Comparison of ENCODE assay signal across 19 cellular contexts in genomic region chrX:17621566-17622270, GRCh38.
DNase-seq lines count a peak whose midpoint lies in the region; ATAC-seq and TF ChIP-seq lines count a peak whose summit lies in the region.
"Had no signal": no experiment of that assay in that cellular context is flagged by ENCODE, and none has a peak within 500 bp of the region (broad histone marks: within the 10 kb centered on the region; RNA-seq: fewer than 3 reads in every experiment).

No MANE protein-coding gene starts in this region.

- TF ChIP-seq CTCF in RWPE1 (conservative IDR thresholded peaks at IDR 0.05; ENCODE audit: low read depth) = no peak
- TF ChIP-seq CTCF in CD8-positive, alpha-beta T cell (IDR thresholded peaks at IDR 0.05) = no peak

- H3K27me3 ChIP-seq in CD8-positive, alpha-beta T cell (ENCODE audit: insufficient read depth, low read length) = no peaks in the 10 kb centered on the region

- no peaks in the 10 kb centered on the region for H3K4me1 Mint-ChIP-seq in CD8-positive, alpha-beta T cell (ENCODE audit: low read depth)

- H3K4me3 ChIP-seq in CD8-positive, alpha-beta T cell (ENCODE audit: low read depth, low read length) = no peak overlapping the region

- no peak for ATAC-seq in HG02678 (IDR thresholded peaks at IDR 0.05; ENCODE audit: unreplicated experiment)
- ATAC-seq in GM19395 (IDR thresholded peaks at IDR 0.05; ENCODE audit: unreplicated experiment) = no peak
- no peak for ATAC-seq in CD8-positive, alpha-beta T cell
- ATAC-seq: HepG2 had no signal

- intact Hi-C loops in CD8-positive, alpha-beta T cell (cut with DNase I, micrococcal nuclease) = no loop called here

- H3K4me3 Mint-ChIP-seq in CD8-positive, alpha-beta T cell = no peak overlapping the region
- H3K4me3 Mint-ChIP-seq: T-helper 1 cell treated with Interleukin-12 subunit alpha and Interleukin-12 subunit beta and Interleukin-4 antibody, amounts not matched to agents 30 μg/mL and 1 μg/mL, for 36 hours had no signal

- CTCF ChIA-PET in RWPE1 (lab: Yijun Ruan, JAX) = no interaction called here
- CTCF ChIA-PET in CD8-positive, alpha-beta T cell (lab: Charles Lee) = no interaction called here

- H3K36me3 Mint-ChIP-seq in CD8-positive, alpha-beta T cell = no peaks in the 10 kb centered on the region

- no peak overlapping the region for H3K27ac ChIP-seq in RWPE1
- H3K27ac ChIP-seq in CD8-positive, alpha-beta T cell (ENCODE audit: low read depth, low read length) = no peak overlapping the region

- no peaks in the 10 kb centered on the region for H3K27me3 Mint-ChIP-seq in CD8-positive, alpha-beta T cell (ENCODE audit: low read depth)

- POLR2A ChIA-PET in RWPE1 (lab: Yijun Ruan, JAX; ENCODE audit: low non-redundant PET) = no interaction called here
- POLR2A ChIA-PET in CD8-positive, alpha-beta T cell (lab: Charles Lee) = no interaction called here

- no peaks in the 10 kb centered on the region for H3K36me3 ChIP-seq in CD8-positive, alpha-beta T cell (ENCODE audit: insufficient read depth, low read length)

- no peaks in the 10 kb centered on the region for H3K4me1 ChIP-seq in CD8-positive, alpha-beta T cell (ENCODE audit: insufficient read depth, low read length)

- no peak overlapping the region for H3K27ac Mint-ChIP-seq in CD8-positive, alpha-beta T cell
- H3K27ac Mint-ChIP-seq: T-helper 1 cell treated with Interleukin-12 subunit alpha and Interleukin-12 subunit beta and Interleukin-4 antibody, amounts not matched to agents 30 μg/mL and 1 μg/mL, for 36 hours had no signal

- no peaks in the 10 kb centered on the region for H3K9me3 ChIP-seq in CD8-positive, alpha-beta T cell (ENCODE audit: low read length)

- H3K9me3 Mint-ChIP-seq in CD8-positive, alpha-beta T cell = no peaks in the 10 kb centered on the region

- DNase-seq in HT1080 (ENCODE audit: low read depth) = peak; percentile 56
- DNase-seq in NCI-H146 (lab: John Stamatoyannopoulos, UW) = peak; percentile 49
- DNase-seq in RWPE1 (ENCODE audit: low spot score) = peak; percentile 4
- peak; percentile 43 for DNase-seq in kidney tubule cell (ENCODE audit: low spot score)
- DNase-seq in CD8-positive, alpha-beta T cell = no peak
- DNase-seq: ACHN; C1 segment of cervical spinal cord; DMS79; KBM-7; NCI-H1436; NCI-H2029 treated with DMSO at 0.1 percent for 48 hours; NCI-H2227 treated with DMSO at 0.1 percent for 48 hours; NCI-H524; NK-92 treated with Interleukin-12 subunit alpha and Interleukin-12 subunit beta, amount 100 ng/mL, for 24 hours; SHP77 treated with DMSO at 0.1 percent for 48 hours had no signal

Comparison
In these comparisons a context has a peak if more than half of its experiments do, and no peak if none do; other contexts are left out.
1. DNase-seq: peak in HT1080 (single experiment), NCI-H146 (single experiment), RWPE1 (single experiment) and kidney tubule cell (single experiment); none in CD8-positive, alpha-beta T cell (0 of 7).